Comparison of ENCODE assay signal across 1 cellular context in genomic region chr9:107638922-107639321, GRCh38.
TF ChIP-seq lines count a peak whose summit lies in the region.

No MANE protein-coding gene starts in this region.

TF ChIP-seq in H1, 55 proteins besides CTCF, POLR2A, EP300 and RAD21 (continued from another document):
- TF ChIP-seq CHD7 (IDR thresholded peaks at IDR 0.05; ENCODE audit: insufficient replicate concordance, low read length): no peak
- no peak for TF ChIP-seq SP4 (IDR thresholded peaks at IDR 0.05; ENCODE audit: low read length)
- no peak for TF ChIP-seq KDM5A (IDR thresholded peaks at IDR 0.05; ENCODE audit: low read length)
